Comparison of ENCODE assay signal across 1 cellular context in the genomic region with DNA sequence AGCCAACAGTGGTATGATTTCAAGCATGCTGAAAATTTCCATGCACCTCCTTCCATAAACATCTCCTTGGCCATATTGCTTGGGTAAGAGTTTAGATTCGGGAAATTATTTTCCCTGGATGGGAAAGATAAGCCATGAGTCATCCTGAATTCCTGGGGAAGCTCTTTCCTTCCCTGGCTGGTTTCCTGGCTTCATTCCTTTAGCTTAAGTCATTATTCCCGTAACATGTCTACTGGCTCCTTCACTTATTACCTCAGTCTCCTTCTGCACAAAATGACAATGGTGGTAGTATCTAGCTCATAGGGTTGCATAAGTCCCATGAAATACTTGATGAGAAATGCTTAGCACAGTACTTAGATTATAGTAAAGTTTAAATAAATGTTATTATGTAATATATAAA.
TF ChIP-seq lines count a peak whose summit lies in the region.

No MANE protein-coding gene starts in this region.

TF ChIP-seq in GM23338, 12 proteins besides CTCF, POLR2A, EP300 and RAD21 (continued from another document):
- TF ChIP-seq, protein P1, sequence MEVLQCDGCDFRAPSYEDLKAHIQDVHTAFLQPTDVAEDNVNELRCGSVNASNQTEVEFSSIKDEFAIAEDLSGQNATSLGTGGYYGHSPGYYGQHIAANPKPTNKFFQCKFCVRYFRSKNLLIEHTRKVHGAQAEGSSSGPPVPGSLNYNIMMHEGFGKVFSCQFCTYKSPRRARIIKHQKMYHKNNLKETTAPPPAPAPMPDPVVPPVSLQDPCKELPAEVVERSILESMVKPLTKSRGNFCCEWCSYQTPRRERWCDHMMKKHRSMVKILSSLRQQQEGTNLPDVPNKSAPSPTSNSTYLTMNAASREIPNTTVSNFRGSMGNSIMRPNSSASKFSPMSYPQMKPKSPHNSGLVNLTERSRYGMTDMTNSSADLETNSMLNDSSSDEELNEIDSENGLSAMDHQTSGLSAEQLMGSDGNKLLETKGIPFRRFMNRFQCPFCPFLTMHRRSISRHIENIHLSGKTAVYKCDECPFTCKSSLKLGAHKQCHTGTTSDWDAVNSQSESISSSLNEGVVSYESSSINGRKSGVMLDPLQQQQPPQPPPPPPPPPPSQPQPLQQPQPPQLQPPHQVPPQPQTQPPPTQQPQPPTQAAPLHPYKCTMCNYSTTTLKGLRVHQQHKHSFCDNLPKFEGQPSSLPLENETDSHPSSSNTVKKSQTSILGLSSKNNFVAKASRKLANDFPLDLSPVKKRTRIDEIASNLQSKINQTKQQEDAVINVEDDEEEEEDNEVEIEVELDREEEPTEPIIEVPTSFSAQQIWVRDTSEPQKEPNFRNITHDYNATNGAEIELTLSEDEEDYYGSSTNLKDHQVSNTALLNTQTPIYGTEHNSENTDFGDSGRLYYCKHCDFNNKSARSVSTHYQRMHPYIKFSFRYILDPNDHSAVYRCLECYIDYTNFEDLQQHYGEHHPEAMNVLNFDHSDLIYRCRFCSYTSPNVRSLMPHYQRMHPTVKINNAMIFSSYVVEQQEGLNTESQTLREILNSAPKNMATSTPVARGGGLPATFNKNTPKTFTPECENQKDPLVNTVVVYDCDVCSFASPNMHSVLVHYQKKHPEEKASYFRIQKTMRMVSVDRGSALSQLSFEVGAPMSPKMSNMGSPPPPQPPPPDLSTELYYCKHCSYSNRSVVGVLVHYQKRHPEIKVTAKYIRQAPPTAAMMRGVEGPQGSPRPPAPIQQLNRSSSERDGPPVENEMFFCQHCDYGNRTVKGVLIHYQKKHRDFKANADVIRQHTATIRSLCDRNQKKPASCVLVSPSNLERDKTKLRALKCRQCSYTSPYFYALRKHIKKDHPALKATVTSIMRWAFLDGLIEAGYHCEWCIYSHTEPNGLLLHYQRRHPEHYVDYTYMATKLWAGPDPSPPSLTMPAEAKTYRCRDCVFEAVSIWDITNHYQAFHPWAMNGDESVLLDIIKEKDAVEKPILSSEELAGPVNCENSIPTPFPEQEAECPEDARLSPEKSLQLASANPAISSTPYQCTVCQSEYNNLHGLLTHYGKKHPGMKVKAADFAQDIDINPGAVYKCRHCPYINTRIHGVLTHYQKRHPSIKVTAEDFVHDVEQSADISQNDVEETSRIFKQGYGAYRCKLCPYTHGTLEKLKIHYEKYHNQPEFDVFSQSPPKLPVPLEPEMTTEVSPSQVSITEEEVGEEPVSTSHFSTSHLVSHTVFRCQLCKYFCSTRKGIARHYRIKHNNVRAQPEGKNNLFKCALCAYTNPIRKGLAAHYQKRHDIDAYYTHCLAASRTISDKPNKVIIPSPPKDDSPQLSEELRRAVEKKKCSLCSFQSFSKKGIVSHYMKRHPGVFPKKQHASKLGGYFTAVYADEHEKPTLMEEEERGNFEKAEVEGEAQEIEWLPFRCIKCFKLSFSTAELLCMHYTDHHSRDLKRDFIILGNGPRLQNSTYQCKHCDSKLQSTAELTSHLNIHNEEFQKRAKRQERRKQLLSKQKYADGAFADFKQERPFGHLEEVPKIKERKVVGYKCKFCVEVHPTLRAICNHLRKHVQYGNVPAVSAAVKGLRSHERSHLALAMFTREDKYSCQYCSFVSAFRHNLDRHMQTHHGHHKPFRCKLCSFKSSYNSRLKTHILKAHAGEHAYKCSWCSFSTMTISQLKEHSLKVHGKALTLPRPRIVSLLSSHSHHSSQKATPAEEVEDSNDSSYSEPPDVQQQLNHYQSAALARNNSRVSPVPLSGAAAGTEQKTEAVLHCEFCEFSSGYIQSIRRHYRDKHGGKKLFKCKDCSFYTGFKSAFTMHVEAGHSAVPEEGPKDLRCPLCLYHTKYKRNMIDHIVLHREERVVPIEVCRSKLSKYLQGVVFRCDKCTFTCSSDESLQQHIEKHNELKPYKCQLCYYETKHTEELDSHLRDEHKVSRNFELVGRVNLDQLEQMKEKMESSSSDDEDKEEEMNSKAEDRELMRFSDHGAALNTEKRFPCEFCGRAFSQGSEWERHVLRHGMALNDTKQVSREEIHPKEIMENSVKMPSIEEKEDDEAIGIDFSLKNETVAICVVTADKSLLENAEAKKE (CRISPR knock-in tag; IDR thresholded peaks at IDR 0.05), result no peak
- TF ChIP-seq CREB1 (CRISPR knock-in tag; IDR thresholded peaks at IDR 0.05; ENCODE audit: low read depth), result no peak
- no peak for TF ChIP-seq NANOG (IDR thresholded peaks at IDR 0.05; ENCODE audit: borderline replicate concordance)
- no peak for TF ChIP-seq EZH2 (IDR thresholded peaks at IDR 0.05; ENCODE audit: low read depth, unreplicated experiment)
- no peak for TF ChIP-seq ETS1 (IDR thresholded peaks at IDR 0.05)
